In the genomic region with DNA sequence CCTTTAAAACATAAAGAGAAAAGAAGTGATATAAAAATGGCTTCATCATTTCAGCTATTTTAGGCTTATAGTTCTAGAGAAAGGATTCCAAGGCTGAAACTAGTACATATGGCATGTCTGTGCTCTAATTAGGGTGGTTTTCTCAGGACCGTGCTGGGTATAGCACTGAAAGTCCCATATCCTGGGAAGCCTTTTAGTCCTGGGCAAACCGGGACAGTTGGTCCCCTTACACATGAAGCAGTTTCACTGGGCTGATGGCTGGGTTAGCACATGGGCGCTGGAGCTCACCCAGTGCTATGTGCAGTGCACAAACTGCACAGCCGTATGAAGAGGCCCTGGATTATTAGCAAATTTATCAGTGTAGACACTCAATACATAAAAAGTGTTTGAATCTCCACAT, we compare ENCODE assay signal across 23 cellular contexts.
DNase-seq lines count a peak whose midpoint lies in the region; TF ChIP-seq lines count a peak whose summit lies in the region.
"Had no signal": no experiment of that assay in that cellular context is flagged by ENCODE, and none has a peak within 500 bp of the region (broad histone marks: within the 10 kb centered on the region; RNA-seq: fewer than 3 reads in every experiment).

No MANE protein-coding gene starts in this region.

- H3F3A ChIP-seq in SU-DHL-6 (ENCODE audit: insufficient read depth): peaks cover 49% of the 10 kb centered on the region

- peaks cover 6% of the 10 kb centered on the region; the same call in 1 of the 2 replicates for H3K36me3 ChIP-seq in SU-DHL-6 (ENCODE audit: low read length)
- peaks cover 9% of the 10 kb centered on the region for H3K36me3 ChIP-seq in neutrophil
- H3K36me3 ChIP-seq: BE2C had no signal

- no peaks in the 10 kb centered on the region for H3K4me1 ChIP-seq in neutrophil (ENCODE audit: control insufficient read depth in 1 of 2, insufficient read depth in 1 of 2, low read depth in 1 of 2, low read length in 1 of 2)
- H3K4me1 ChIP-seq: A549, BE2C, BLaER1 had no signal

- H3K79me2 ChIP-seq in SU-DHL-6 (ENCODE audit: insufficient read depth, low read length): no peaks in the 10 kb centered on the region

- H2AFZ ChIP-seq in SU-DHL-6 (ENCODE audit: low read depth, low read length, severe bottlenecking): peak overlapping the region; percentile 81

- H3K27me3 ChIP-seq in SU-DHL-6 (ENCODE audit: low read length) (no peaks in the 10 kb centered on the region), neutrophil (no peaks in the 10 kb centered on the region)
- H3K27me3 ChIP-seq: BE2C, BLaER1 had no signal

- H3K27ac ChIP-seq in SU-DHL-6 (ENCODE audit: low read depth, low read length): peak overlapping the region; percentile 68
- peak overlapping the region; percentile 42 for H3K27ac ChIP-seq in neutrophil
- H3K27ac ChIP-seq: 22Rv1, A549, BLaER1 had no signal

- H3K4me3 ChIP-seq in SU-DHL-6 (ENCODE audit: insufficient read depth, low read length, poor library complexity, severe bottlenecking) (no peak overlapping the region), neutrophil (ENCODE audit: low read depth in 1 of 2, low read length in 1 of 2) (no peak overlapping the region)
- H3K4me3 ChIP-seq: A549, BLaER1 had no signal

- no peaks in the 10 kb centered on the region for H3K9me3 ChIP-seq in SU-DHL-6 (ENCODE audit: insufficient read depth, low read length)
- H3K9me3 ChIP-seq in neutrophil: no peaks in the 10 kb centered on the region
- H3K9me3 ChIP-seq: A549, BE2C had no signal

- in situ Hi-C loops in G401 (cut with HindIII; ENCODE audit: low sequenced_read_pairs): no loop called here

- TF ChIP-seq CTCF in SU-DHL-6 (IDR thresholded peaks at IDR 0.05; ENCODE audit: insufficient read depth, low read length, poor library complexity, severe bottlenecking): no peak
- TF ChIP-seq CTCF in neutrophil (IDR thresholded peaks at IDR 0.05): no peak

- DNase-seq in G401 (ENCODE audit: low spot score) (peak; percentile 69), cerebellum (ENCODE audit: low spot score) (peak; percentile 30), epidermal melanocyte (ENCODE audit: insufficient read length, low spot score) (no peak), NCI-H510A (lab: John Stamatoyannopoulos, UW) (no peak), Ammon's horn (ENCODE audit: low spot score) (no peak)
- DNase-seq: AML-193; BE2C; CD4-positive, alpha-beta memory T cell; CD4-positive, CD25-positive, alpha-beta regulatory T cell; CD8-positive, alpha-beta memory T cell; COR-L47; DMS 273 treated with DMSO at 0.1 percent for 48 hours; DMS153; DMS53; DMS79; DND-41; EL; GF-D8 had no signal

- no peaks in the 10 kb centered on the region for H3K9me2 ChIP-seq in SU-DHL-6 (replicated peaks; ENCODE audit: insufficient read depth, low read length)

- H3K9ac ChIP-seq in SU-DHL-6 (ENCODE audit: low read length): peak overlapping the region; percentile 25
- H3K9ac ChIP-seq: BLaER1 had no signal

- no peaks in the 10 kb centered on the region for H4K20me1 ChIP-seq in SU-DHL-6 (ENCODE audit: low read depth, low read length)
- H4K20me1 ChIP-seq: BLaER1 had no signal

- H3K4me2 ChIP-seq in SU-DHL-6 (ENCODE audit: low read depth, low read length, poor library complexity, severe bottlenecking): peak overlapping the region; percentile 1
- H3K4me2 ChIP-seq: A549, BLaER1 had no signal

Comparison
In these comparisons a context has a peak if more than half of its experiments do, and no peak if none do; other contexts are left out.
1. DNase-seq: peak in G401 (single experiment) and cerebellum (single experiment); none in epidermal melanocyte (single experiment), NCI-H510A (single experiment) and Ammon's horn (single experiment).